8 cellular contexts compared by ENCODE assay signal in the genomic region with DNA sequence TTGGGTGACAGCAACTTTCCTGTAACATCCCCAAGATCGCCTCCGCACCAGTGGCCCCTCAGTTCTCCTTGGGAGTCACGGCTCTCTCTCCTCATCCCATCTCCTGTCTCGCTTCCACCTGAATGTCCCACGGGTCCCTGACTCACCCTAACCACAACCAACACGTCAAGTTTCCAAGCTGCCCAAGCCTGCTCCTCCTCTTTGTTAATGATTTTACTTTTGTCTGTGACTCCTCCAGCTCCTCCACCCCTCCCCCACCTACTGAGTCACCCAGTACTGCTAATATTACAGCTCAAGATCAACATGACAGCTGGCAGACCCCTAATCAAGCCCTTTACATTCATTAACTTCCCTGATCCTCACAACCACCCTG. TPM values are rescaled to one million over a fixed set of nuclear protein-coding genes. Genes with fewer than 3 reads are reported as not detected.
DNase-seq lines count a peak whose midpoint lies in the region; ATAC-seq and TF ChIP-seq lines count a peak whose summit lies in the region.

No MANE protein-coding gene starts in this region.

- no peaks in the 10 kb centered on the region for H3K9me2 ChIP-seq in Karpas-422 (replicated peaks; ENCODE audit: insufficient read depth, low read length)

- H3K27ac Mint-ChIP-seq in activated naive CD4-positive, alpha-beta T cell treated with anti-CD3 and anti-CD28 coated beads, Interleukin-2, amount 50 U/mL, for 24 hours: peak overlapping the region; percentile 84

- H3K36me3 ChIP-seq in Karpas-422 (ENCODE audit: insufficient read depth, low read length): peaks cover 48% of the 10 kb centered on the region

- H3K4me1 Mint-ChIP-seq in activated naive CD4-positive, alpha-beta T cell treated with anti-CD3 and anti-CD28 coated beads, Interleukin-2, amount 50 U/mL, for 24 hours: peaks cover 13% of the 10 kb centered on the region

- TF ChIP-seq CTCF in AG09309 (IDR thresholded peaks at IDR 0.05; ENCODE audit: control insufficient read depth, insufficient read depth, low read depth, low read length, missing control alignments): no peak

- ATAC-seq in HG03159 (IDR thresholded peaks at IDR 0.05; ENCODE audit: unreplicated experiment): no peak

- H3K4me2 ChIP-seq in Karpas-422 (ENCODE audit: low read depth, low read length, poor library complexity, severe bottlenecking): no peak overlapping the region

- peaks cover 13% of the 10 kb centered on the region for H3K36me3 Mint-ChIP-seq in activated naive CD4-positive, alpha-beta T cell treated with anti-CD3 and anti-CD28 coated beads, Interleukin-2, amount 50 U/mL, for 24 hours

- peaks cover 6% of the 10 kb centered on the region for H3K4me1 ChIP-seq in Karpas-422 (ENCODE audit: low read length)

- no peaks in the 10 kb centered on the region for H3K27me3 ChIP-seq in Karpas-422 (ENCODE audit: low read length)

- H3K27ac ChIP-seq in Karpas-422 (ENCODE audit: low read length): peak overlapping the region; percentile 36

- H3K4me3 ChIP-seq in AG09309 (ENCODE audit: control insufficient read depth, low read depth, low read length) (no peak overlapping the region), Karpas-422 (ENCODE audit: low read length) (no peak overlapping the region)

- H3K4me3 Mint-ChIP-seq in activated naive CD4-positive, alpha-beta T cell treated with anti-CD3 and anti-CD28 coated beads, Interleukin-2, amount 50 U/mL, for 24 hours: no peak overlapping the region

- no peaks in the 10 kb centered on the region for H3K9me3 Mint-ChIP-seq in activated naive CD4-positive, alpha-beta T cell treated with anti-CD3 and anti-CD28 coated beads, Interleukin-2, amount 50 U/mL, for 24 hours

- peak; percentile 57 for DNase-seq in AG09309 (ENCODE audit: low read depth)
- no peak for DNase-seq in Karpas-422
- DNase-seq in mucosa of gallbladder (ENCODE audit: low spot score): peak; percentile 91
- DNase-seq in cortex of kidney (lab: John Stamatoyannopoulos, UW): no peak
- no peak for DNase-seq in SW 1271 (lab: John Stamatoyannopoulos, UW)
- DNase-seq in NCI-H1930 (lab: John Stamatoyannopoulos, UW): no peak

- H4K20me1 ChIP-seq in Karpas-422 (ENCODE audit: insufficient read depth, low read depth, low read length): no peaks in the 10 kb centered on the region

- no peaks in the 10 kb centered on the region for H3K79me2 ChIP-seq in Karpas-422 (ENCODE audit: low read length)

- no peaks in the 10 kb centered on the region for H3K9me3 ChIP-seq in Karpas-422 (ENCODE audit: low read length)

- H3K27me3 Mint-ChIP-seq in activated naive CD4-positive, alpha-beta T cell treated with anti-CD3 and anti-CD28 coated beads, Interleukin-2, amount 50 U/mL, for 24 hours: no peaks in the 10 kb centered on the region

- H3K9ac ChIP-seq in Karpas-422 (ENCODE audit: low read length): no peak overlapping the region

- no peak overlapping the region for H2AFZ ChIP-seq in Karpas-422 (ENCODE audit: low read length)

RNA-seq across cellular contexts. Expression of a gene that starts 39.3 kb away (rescaled TPM):
- total RNA-seq in Karpas-422 (2014; rRNA removed; shearing (Covaris generic); ENCODE audit: low replicate concordance): 80.5 and 111 TPM in 2 replicates
- total RNA-seq in mucosa of gallbladder: 62.8 TPM

Comparison
In these comparisons a context has a peak if more than half of its experiments do, and no peak if none do; other contexts are left out.
1. DNase-seq: peak in AG09309 (single experiment) and mucosa of gallbladder (single experiment); none in Karpas-422 (single experiment), cortex of kidney (single experiment), SW 1271 (0 of 2) and NCI-H1930 (0 of 2).